In genomic region chr6:2242311-2242710, GRCh38 we compare ENCODE assay signal across 15 cellular contexts. TPM values are rescaled to one million over a fixed set of nuclear protein-coding genes. Genes with fewer than 3 reads are reported as not detected.
A peak's percentile ranks its signal among the peaks of the same experiment; 100 is the strongest.
DNase-seq lines count a peak whose midpoint lies in the region; TF ChIP-seq lines count a peak whose summit lies in the region.
"Had no signal": no experiment of that assay in that cellular context is flagged by ENCODE, and none has a peak within 500 bp of the region (broad histone marks: within the 10 kb centered on the region; RNA-seq: fewer than 3 reads in every experiment).

No MANE protein-coding gene starts in this region.

- no peak overlapping the region for H2AFZ ChIP-seq in osteoblast (ENCODE audit: low read length)

- no peak for TF ChIP-seq POLR2A in stomach (IDR thresholded peaks at IDR 0.05)

- peak overlapping the region; percentile 87 to 96 for H3K4me3 ChIP-seq in duodenal mucosa (ENCODE audit: low read depth in 1 of 2, low read length in 2 of 2)
- peak overlapping the region in 3 of 4 donors; percentile 2 to 96 (median 71) for H3K4me3 ChIP-seq in stomach
- no peak overlapping the region for H3K4me3 ChIP-seq in osteoblast (ENCODE audit: insufficient read depth, low read length)
- H3K4me3 ChIP-seq: HAP-1 had no signal

- peaks cover 78% of the 10 kb centered on the region for H3K79me2 ChIP-seq in osteoblast (ENCODE audit: insufficient read depth, low read length)

- TF ChIP-seq EP300 in stomach (IDR thresholded peaks at IDR 0.05) = no peak

- H3K4me1 ChIP-seq in duodenal mucosa (ENCODE audit: control insufficient read depth in 1 of 2, insufficient read depth in 2 of 2, low read length in 2 of 2) = peaks cover 32 to 35% of the 10 kb centered on the region in 2 donors
- H3K4me1 ChIP-seq in stomach = peaks cover 14 to 52% (median 35%) of the 10 kb centered on the region in 4 donors
- H3K4me1 ChIP-seq in osteoblast (ENCODE audit: insufficient read depth, low read length) = peaks cover 16% of the 10 kb centered on the region

- H3K36me3 ChIP-seq in duodenal mucosa (ENCODE audit: control insufficient read depth in 1 of 2, insufficient read depth in 2 of 2, low read length in 2 of 2) (no peaks in the 10 kb centered on the region), stomach (no peaks in the 10 kb centered on the region), osteoblast (ENCODE audit: insufficient read depth, low read length) (no peaks in the 10 kb centered on the region)
- H3K36me3 ChIP-seq: HAP-1 had no signal

- H3K4me2 ChIP-seq in osteoblast (ENCODE audit: insufficient read depth, low read length) = no peak overlapping the region

- intact Hi-C loops in activated T-helper 1 cell treated with anti-CD3 and anti-CD28 coated beads, Interleukin-12 subunit alpha, Interleukin-12 subunit beta, Interleukin-2, Interleukin-4 antibody, amounts not matched to agents 30 ng/mL and 10 ng/mL and 1 ng/mL, durations not matched to agents 14 hours and 24 hours and 36 hours (cut with micrococcal nuclease) = loop anchor here (1.0 to 10.0 kb wide), 6 partner anchors 132 to 752 kb away; partner anchors contain the start of genes NQO2, SERPINB1 and WRNIP1
- intact Hi-C loops in stomach (cut with DNase I; ENCODE audit: low total_unique reads) = no loop called here

- peaks cover 71% of the 10 kb centered on the region for H3K4me1 Mint-ChIP-seq in activated T-cell treated with anti-CD3 and anti-CD28 coated beads, Interleukin-2, amount 50 U/mL, for 24 hours (ENCODE audit: low read depth)
- H3K4me1 Mint-ChIP-seq in activated T-helper 1 cell treated with anti-CD3 and anti-CD28 coated beads, Interleukin-12 subunit alpha, Interleukin-12 subunit beta, Interleukin-2, Interleukin-4 antibody, amounts not matched to agents 30 ng/mL and 10 ng/mL and 1 ng/mL, durations not matched to agents 14 hours and 24 hours and 36 hours (ENCODE audit: low read depth) = peaks cover 65% of the 10 kb centered on the region

- peak overlapping the region in 1 of 2 donors; percentile 36 for H3K9ac ChIP-seq in duodenal mucosa (ENCODE audit: low read depth in 1 of 2, low read length in 2 of 2)

- H3K27me3 Mint-ChIP-seq in activated T-cell treated with anti-CD3 and anti-CD28 coated beads, Interleukin-2, amount 50 U/mL, for 24 hours = no peaks in the 10 kb centered on the region
- no peaks in the 10 kb centered on the region for H3K27me3 Mint-ChIP-seq in activated T-helper 1 cell treated with anti-CD3 and anti-CD28 coated beads, Interleukin-12 subunit alpha, Interleukin-12 subunit beta, Interleukin-2, Interleukin-4 antibody, amounts not matched to agents 30 ng/mL and 10 ng/mL and 1 ng/mL, durations not matched to agents 14 hours and 24 hours and 36 hours (ENCODE audit: insufficient read depth)

- H3K9me3 Mint-ChIP-seq in activated T-cell treated with anti-CD3 and anti-CD28 coated beads, Interleukin-2, amount 50 U/mL, for 24 hours = no peaks in the 10 kb centered on the region
- no peaks in the 10 kb centered on the region for H3K9me3 Mint-ChIP-seq in activated T-helper 1 cell treated with anti-CD3 and anti-CD28 coated beads, Interleukin-12 subunit alpha, Interleukin-12 subunit beta, Interleukin-2, Interleukin-4 antibody, amounts not matched to agents 30 ng/mL and 10 ng/mL and 1 ng/mL, durations not matched to agents 14 hours and 24 hours and 36 hours

- H3K36me3 Mint-ChIP-seq in activated T-cell treated with anti-CD3 and anti-CD28 coated beads, Interleukin-2, amount 50 U/mL, for 24 hours (ENCODE audit: low read depth) = peaks cover 30% of the 10 kb centered on the region
- peaks cover 15% of the 10 kb centered on the region for H3K36me3 Mint-ChIP-seq in activated T-helper 1 cell treated with anti-CD3 and anti-CD28 coated beads, Interleukin-12 subunit alpha, Interleukin-12 subunit beta, Interleukin-2, Interleukin-4 antibody, amounts not matched to agents 30 ng/mL and 10 ng/mL and 1 ng/mL, durations not matched to agents 14 hours and 24 hours and 36 hours (ENCODE audit: low read depth)

- H3K27ac Mint-ChIP-seq in activated T-cell treated with anti-CD3 and anti-CD28 coated beads, Interleukin-2, amount 50 U/mL, for 24 hours = peak overlapping the region; percentile 63
- peak overlapping the region; percentile 76 for H3K27ac Mint-ChIP-seq in activated T-helper 1 cell treated with anti-CD3 and anti-CD28 coated beads, Interleukin-12 subunit alpha, Interleukin-12 subunit beta, Interleukin-2, Interleukin-4 antibody, amounts not matched to agents 30 ng/mL and 10 ng/mL and 1 ng/mL, durations not matched to agents 14 hours and 24 hours and 36 hours

- peaks cover 6% of the 10 kb centered on the region for H4K20me1 ChIP-seq in osteoblast (ENCODE audit: insufficient read depth, low read length)

- H3K4me3 Mint-ChIP-seq in activated T-cell treated with anti-CD3 and anti-CD28 coated beads, Interleukin-2, amount 50 U/mL, for 24 hours = peak overlapping the region; percentile 13
- H3K4me3 Mint-ChIP-seq in activated T-helper 1 cell treated with anti-CD3 and anti-CD28 coated beads, Interleukin-12 subunit alpha, Interleukin-12 subunit beta, Interleukin-2, Interleukin-4 antibody, amounts not matched to agents 30 ng/mL and 10 ng/mL and 1 ng/mL, durations not matched to agents 14 hours and 24 hours and 36 hours = peak overlapping the region; percentile 50

- TF ChIP-seq CTCF in stomach (IDR thresholded peaks at IDR 0.05) (no peak), osteoblast (IDR thresholded peaks at IDR 0.05; ENCODE audit: extremely low read depth, low read depth, low read length) (no peak)

- H3K9me3 ChIP-seq in duodenal mucosa (ENCODE audit: control insufficient read depth in 1 of 2, low read length in 2 of 2) = no peaks in the 10 kb centered on the region
- no peaks in the 10 kb centered on the region for H3K9me3 ChIP-seq in stomach
- no peaks in the 10 kb centered on the region for H3K9me3 ChIP-seq in osteoblast (ENCODE audit: low read depth, low read length)
- H3K9me3 ChIP-seq: HAP-1 had no signal

- no peak for DNase-seq in activated T-cell treated with anti-CD3 and anti-CD28 coated beads, Interleukin-2, amount 50 U/mL, for 24 hours
- DNase-seq in activated T-cell treated with anti-CD3 and anti-CD28 coated beads, Interleukin-2, amount 50 U/mL, for 48 hours = no peak
- DNase-seq in activated T-helper 1 cell treated with anti-CD3 and anti-CD28 coated beads, Interleukin-12 subunit alpha, Interleukin-12 subunit beta, Interleukin-2, Interleukin-4 antibody, amounts not matched to agents 30 ng/mL and 10 ng/mL and 1 ng/mL, durations not matched to agents 14 hours and 24 hours and 36 hours (ENCODE audit: low spot score) = no peak
- DNase-seq in stomach = no peak
- no peak for DNase-seq in cerebellar cortex (ENCODE audit: low spot score)
- DNase-seq in osteoblast (ENCODE audit: insufficient read length, low spot score, missing footprints) = no peak
- no peak for DNase-seq in T1000 (lab: John Stamatoyannopoulos, UW)
- DNase-seq: C1 segment of cervical spinal cord, DMS53, MV-4-11, NCI-H1417 treated with DMSO at 0.1 percent for 48 hours, NCI-H2029 treated with DMSO at 0.1 percent for 48 hours, NCI-H526 treated with DMSO at 0.1 percent for 48 hours had no signal

- 48 to 65% (median 57%) methylated on average over 4 of the region's 4 CpGs for WGBS in stomach, 5 donors

- no peaks in the 10 kb centered on the region for H3K27me3 ChIP-seq in duodenal mucosa (ENCODE audit: control insufficient read depth in 1 of 2, insufficient read depth in 2 of 2, low read length in 2 of 2)
- no peaks in the 10 kb centered on the region for H3K27me3 ChIP-seq in stomach
- no peaks in the 10 kb centered on the region for H3K27me3 ChIP-seq in osteoblast (ENCODE audit: insufficient read depth, low read length)

- H3K27ac ChIP-seq in duodenal mucosa (ENCODE audit: low read depth, low read length) (no peak overlapping the region), stomach (peak overlapping the region in 3 of 5 donors; percentile 91 to 98 (median 92)), osteoblast (ENCODE audit: low read depth, low read length) (no peak overlapping the region)

RNA-seq across cellular contexts. Expression of gene GMDS, which starts 3.1 kb away (rescaled TPM):
- 44.5 and 53.4 TPM in 2 replicates for total RNA-seq in activated T-helper 1 cell treated with anti-CD3 and anti-CD28 coated beads, Interleukin-12 subunit alpha, Interleukin-12 subunit beta, Interleukin-2, Interleukin-4 antibody, amounts not matched to agents 30 ng/mL and 10 ng/mL and 1 ng/mL, durations not matched to agents 14 hours and 24 hours and 36 hours
- total RNA-seq in stomach (100 to 1,000 TPM in 4 of 5 donors, 10 to 100 TPM in 1; 84.6 to 262 (median 143) TPM), osteoblast (23.2 and 30.9 TPM in 2 replicates)
- polyA plus RNA-seq in stomach = 100 to 1,000 TPM in 1 of 3 donors, 10 to 100 TPM in 2; 83.7 to 136 (median 92.3) TPM

Comparison
In these comparisons a context has a peak if more than half of its experiments do, and no peak if none do; other contexts are left out.
1. H3K27ac ChIP-seq: peak in stomach (3 of 5); none in duodenal mucosa (single experiment) and osteoblast (single experiment).